In genomic region chr19:33054623-33055022, GRCh38 we compare ENCODE assay signal across 20 cellular contexts. TPM values are rescaled to one million over a fixed set of nuclear protein-coding genes. Genes with fewer than 3 reads are reported as not detected.
DNase-seq lines count a peak whose midpoint lies in the region; ATAC-seq, FAIRE-seq and TF ChIP-seq lines count a peak whose summit lies in the region.
"Had no signal": no experiment of that assay in that cellular context is flagged by ENCODE, and none has a peak within 500 bp of the region (broad histone marks: within the 10 kb centered on the region; RNA-seq: fewer than 3 reads in every experiment).

No MANE protein-coding gene starts in this region.

- in situ Hi-C loops in K562 (cut with MboI): no loop called here

- no peak overlapping the region for H2BK120ac ChIP-seq in mesenchymal stem cell (ENCODE audit: low read depth, low read length)

- no peak overlapping the region for H2AK5ac ChIP-seq in mesenchymal stem cell (ENCODE audit: low read length, severe bottlenecking)

- CTCF ChIA-PET in K562 (lab: Yijun Ruan, JAX; ENCODE audit: low intra/inter-chr PET ratio): no interaction called here

- H2BK5ac ChIP-seq in mesenchymal stem cell (ENCODE audit: low read depth, low read length, poor library complexity, severe bottlenecking): no peak overlapping the region

- intact Hi-C loops in K562 (cut with micrococcal nuclease): no loop called here

- H2BK12ac ChIP-seq in mesenchymal stem cell (ENCODE audit: low read length in 2 of 2): no peak overlapping the region

- no peak overlapping the region for H3K4ac ChIP-seq in mesenchymal stem cell (ENCODE audit: low read depth in 1 of 2, low read length in 2 of 2)

- no peak overlapping the region for H3K18ac ChIP-seq in mesenchymal stem cell (ENCODE audit: low read depth in 1 of 2, low read length in 2 of 2)

- no peaks in the 10 kb centered on the region for H3K27me3 ChIP-seq in K562 (ENCODE audit: control insufficient read depth in 2 of 2, insufficient read depth in 2 of 2, low read length in 2 of 2)
- H3K27me3 ChIP-seq in mesenchymal stem cell (ENCODE audit: control insufficient read depth in 1 of 2, insufficient read depth in 1 of 2, low read length in 2 of 2): no peaks in the 10 kb centered on the region
- H3K27me3 ChIP-seq in smooth muscle cell (ENCODE audit: low read depth): no peaks in the 10 kb centered on the region
- H3K27me3 ChIP-seq: testis had no signal

- ATAC-seq in K562 (no peak), GM18909 (IDR thresholded peaks at IDR 0.05; ENCODE audit: poor library complexity, unreplicated experiment) (no peak)

- H3K23ac ChIP-seq in mesenchymal stem cell (ENCODE audit: low read length in 2 of 2): no peak overlapping the region

- BruUV-seq in K562 (replicated peaks; lab: Mats Ljungman, UMichigan): no TSS peak

- H3K14ac ChIP-seq in mesenchymal stem cell (ENCODE audit: low read length in 2 of 2): no peak overlapping the region

- TF ChIP-seq EP300 in K562 (IDR thresholded peaks at IDR 0.05; ENCODE audit: low read length): no peak

- H2AFZ ChIP-seq in K562 (ENCODE audit: low read depth, low read length) (no peak overlapping the region), mesenchymal stem cell (ENCODE audit: low read depth, low read length) (no peak overlapping the region), smooth muscle cell (ENCODE audit: low read depth) (no peak overlapping the region)

- H3K4me2 ChIP-seq in K562 (ENCODE audit: insufficient read depth, low read length) (no peak overlapping the region), mesenchymal stem cell (ENCODE audit: low read length, poor library complexity, severe bottlenecking) (no peak overlapping the region), smooth muscle cell (no peak overlapping the region)

- no peak for TF ChIP-seq POLR2A in K562 (conservative IDR thresholded peaks at IDR 0.05)

- H3K4me3 ChIP-seq in K562 (no peak overlapping the region), mesenchymal stem cell (ENCODE audit: insufficient read depth in 1 of 2, low read depth in 1 of 2, low read length in 2 of 2) (no peak overlapping the region), smooth muscle cell (no peak overlapping the region)
- H3K4me3 ChIP-seq: SK-N-MC, testis had no signal

- no peak for TF ChIP-seq RAD21 in K562 (CRISPR knock-in tag; conservative IDR thresholded peaks at IDR 0.05 in 1 of 2, IDR thresholded peaks at IDR 0.05 in 1 of 2)

- H3K27ac ChIP-seq in K562 (ENCODE audit: extremely low read depth, low read depth, low read length) (no peak overlapping the region), mesenchymal stem cell (ENCODE audit: low read length, poor library complexity, severe bottlenecking) (no peak overlapping the region), smooth muscle cell (ENCODE audit: low read depth) (no peak overlapping the region)
- H3K27ac ChIP-seq: SK-N-MC, testis had no signal

- H2BK15ac ChIP-seq in mesenchymal stem cell (ENCODE audit: low read depth, poor library complexity, severe bottlenecking): peak overlapping the region; percentile 84

- H3K36me3 ChIP-seq in K562 (ENCODE audit: control insufficient read depth, insufficient read depth, low read length) (no peaks in the 10 kb centered on the region), mesenchymal stem cell (ENCODE audit: control insufficient read depth in 1 of 2, insufficient read depth in 2 of 2, low read depth in 1 of 2, low read length in 2 of 2) (peaks cover 0 to 18% of the 10 kb centered on the region in 2 experiments), smooth muscle cell (ENCODE audit: low read depth) (no peaks in the 10 kb centered on the region)

- H3F3A ChIP-seq in smooth muscle cell (ENCODE audit: low read depth): no peaks in the 10 kb centered on the region

- H3K9me1 ChIP-seq in K562 (ENCODE audit: control insufficient read depth, insufficient read depth, low read length): no peaks in the 10 kb centered on the region

- FAIRE-seq in K562 (lab: Jason Lieb, UNC): no peak
- no peak for FAIRE-seq in D721Med (lab: Jason Lieb, UNC)
- FAIRE-seq: colon, islet of Langerhans had no signal

- H3K79me1 ChIP-seq in mesenchymal stem cell (replicated peaks; ENCODE audit: low read length, poor library complexity, severe bottlenecking): peaks cover 14% of the 10 kb centered on the region

- H3K9ac ChIP-seq in K562 (ENCODE audit: insufficient read depth in 1 of 2, low read depth in 2 of 2, low read length in 2 of 2) (peak overlapping the region in 1 of 2 experiments; percentile 45; a peak in 1 of 4 replicates), mesenchymal stem cell (ENCODE audit: low read length) (no peak overlapping the region), smooth muscle cell (ENCODE audit: low read depth) (no peak overlapping the region)

- peak; percentile 84 for DNase-seq in A172 (ENCODE audit: low spot score)
- DNase-seq in HT-29 (ENCODE audit: low spot score): peak; percentile 99
- no peak for DNase-seq in K562 (ENCODE audit: extremely low read depth in 1 of 4, low spot score in 3 of 4)
- DNase-seq in mesenchymal stem cell: no peak
- DNase-seq in smooth muscle cell (lab: John Stamatoyannopoulos, UW; ENCODE audit: unreplicated experiment): no peak
- no peak for DNase-seq in D721Med (ENCODE audit: insufficient read length, low spot score)
- no peak for DNase-seq in midbrain (lab: John Stamatoyannopoulos, UW)
- DNase-seq: activated CD4-positive, alpha-beta memory T cell treated with anti-CD3 and anti-CD28 coated beads, Interleukin-2, amount 10 ng/mL, durations not matched to agents 7 days and 5 days; activated effector memory CD4-positive, alpha-beta T cell treated with Interleukin-2 at 50 U/mL for 16 hours; anterior cingulate cortex; erythroblast; MM.1S; NCI-H2107; posterior cingulate gyrus; stimulated activated CD4-positive, alpha-beta T cell treated with anti-CD3 and anti-CD28 coated beads, Interleukin-15, amount 100 ng/mL, for 24 hours; testis had no signal

- H4K20me1 ChIP-seq in K562 (replicated peaks; ENCODE audit: control insufficient read depth, insufficient read depth, low read length) (peaks cover 4% of the 10 kb centered on the region; the same call in 1 of the 2 replicates), smooth muscle cell (ENCODE audit: low read depth) (no peaks in the 10 kb centered on the region)

- WGBS in K562 (ENCODE audit: insufficient coverage, low coverage, missing lambda C conversion rate): 46% methylated on average over 8 of the region's 8 CpGs
- 89% methylated on average over 8 of the region's 8 CpGs for WGBS in mesenchymal stem cell
- 83% methylated on average over 8 of the region's 8 CpGs for WGBS in smooth muscle cell (ENCODE audit: low lambda C conversion rate)

- POLR2A ChIA-PET in K562 (lab: Yijun Ruan, JAX): interaction anchor here (1.5 kb wide), 1 partner anchor 13 kb away, joined by 3 read pairs; no protein-coding TSS in a partner anchor

- no peak for TF ChIP-seq CTCF in K562 (IDR thresholded peaks at IDR 0.05 in 2 of 3, conservative IDR thresholded peaks at IDR 0.05 in 1 of 3; ENCODE audit: insufficient read depth in 2 of 3, low read depth in 1 of 3, low read length in 3 of 3)
- TF ChIP-seq CTCF in smooth muscle cell (IDR thresholded peaks at IDR 0.05; ENCODE audit: borderline replicate concordance, insufficient read depth, poor library complexity, severe bottlenecking): no peak
- no peak for TF ChIP-seq CTCF in D721Med (IDR thresholded peaks at IDR 0.05; ENCODE audit: insufficient read depth, missing control alignments)

- no peaks in the 10 kb centered on the region for H3K9me3 ChIP-seq in K562 (replicated peaks; ENCODE audit: control insufficient read depth, insufficient read depth, low read depth, low read length)
- no peaks in the 10 kb centered on the region for H3K9me3 ChIP-seq in mesenchymal stem cell (ENCODE audit: control insufficient read depth, low read length)
- no peaks in the 10 kb centered on the region for H3K9me3 ChIP-seq in smooth muscle cell (replicated peaks; ENCODE audit: low read depth)
- H3K9me3 ChIP-seq: testis had no signal

- H4K91ac ChIP-seq in mesenchymal stem cell (ENCODE audit: low read length): no peak overlapping the region

- H3K4me1 ChIP-seq in K562 (replicated peaks in 1 of 2; ENCODE audit: control insufficient read depth in 2 of 2, insufficient read depth in 2 of 2, low read length in 2 of 2) (no peaks in the 10 kb centered on the region; a peak in 1 of 5 replicates), mesenchymal stem cell (ENCODE audit: control insufficient read depth, insufficient read depth, low read depth, low read length) (peaks cover 25% of the 10 kb centered on the region), smooth muscle cell (ENCODE audit: low read depth) (no peaks in the 10 kb centered on the region)
- H3K4me1 ChIP-seq: testis had no signal

- no peak overlapping the region for H4K8ac ChIP-seq in mesenchymal stem cell (ENCODE audit: low read length)

- H3K79me2 ChIP-seq in K562 (ENCODE audit: control insufficient read depth, insufficient read depth, low read length): no peaks in the 10 kb centered on the region
- no peaks in the 10 kb centered on the region for H3K79me2 ChIP-seq in smooth muscle cell (ENCODE audit: low read depth)

RNA-seq across cellular contexts. Expression of gene RHPN2, which starts 10.1 kb away (rescaled TPM):
- total RNA-seq in A172 (2014; rRNA removed; shearing (Covaris generic)): 17.4 and 23.0 TPM in 2 replicates
- total RNA-seq in HT-29 (2014; rRNA removed; shearing (Covaris generic)): 89.9 and 102 TPM in 2 replicates
- 13.5 and 13.8 TPM in 2 replicates for total RNA-seq in K562 (2011; cell fraction: chromatin; rRNA removed; ENCODE audit: low replicate concordance)
- 9.1 and 13.0 TPM in 2 replicates for total RNA-seq in K562 (2011; cell fraction: nucleolus; rRNA removed)
- 6.8 and 7.6 TPM in 2 replicates for total RNA-seq in K562 (2011; cell fraction: nucleoplasm; rRNA removed)
- 2.8 and 3.7 TPM in 2 replicates for total RNA-seq in K562 (2014; rRNA removed)
- total RNA-seq in K562 (2014; rRNA removed; fragmentation: Illumina TruSeq; extraction: Trizol): 2.7 and 3.2 TPM in 2 replicates
- 3.0 and 3.6 TPM in 2 replicates for total RNA-seq in K562 (2015; rRNA removed; fragmentation: Illumina TruSeq; extraction: Trizol)
- 4.1 and 4.4 TPM in 2 replicates for total RNA-seq in K562 (2021)
- polyA plus RNA-seq in K562 (2011; rRNA removed): 7.2 and 9.9 TPM in 2 replicates
- polyA plus RNA-seq in K562 (2011; cell fraction: cytosol; rRNA removed): 7.5 and 7.7 TPM in 2 replicates
- 4.4 and 4.8 TPM in 2 replicates for polyA plus RNA-seq in K562 (2011; cell fraction: nucleus; rRNA removed)
- polyA plus RNA-seq in K562 (2012): 2.3 and 3.7 TPM in 2 replicates
- polyA plus RNA-seq in K562 (2014; fragmentation: Illumina TruSeq; extraction: Trizol): 5.9 and 6.1 TPM in 2 replicates
- polyA plus RNA-seq in K562 (2014; fragmentation: Nextera tagmentation; extraction: Ambion mirVana): 1 to 10 TPM in 1 of 2 experiments, under 1 TPM in 1; 0.63 to 1.2 TPM
- 2.9 and 5.7 TPM in 2 replicates for polyA plus RNA-seq in K562 (2014; rRNA removed)
- polyA minus RNA-seq in K562 (2011; rRNA and poly(A)+ RNA removed): 10.3 and 12.2 TPM in 2 replicates
- 5.9 and 7.3 TPM in 2 replicates for polyA minus RNA-seq in K562 (2011; cell fraction: cytosol; rRNA and poly(A)+ RNA removed)
- 3.0 and 4.3 TPM in 2 replicates for polyA minus RNA-seq in K562 (2011; cell fraction: nucleus; rRNA and poly(A)+ RNA removed)
- 3.8 TPM for polyA plus RNA-seq in mesenchymal stem cell (2013, experiment 1 of 2)
- 3.6 TPM for polyA plus RNA-seq in mesenchymal stem cell (2013, experiment 2 of 2)
- total RNA-seq in smooth muscle cell: 3.5 and 4.9 TPM in 2 replicates
- 1.2 and 4.3 TPM in 2 replicates for polyA plus RNA-seq in smooth muscle cell

RNA-seq across cellular contexts. Expression of gene GPATCH1, which starts 26.4 kb away (rescaled TPM):
- 6.5 and 8.0 TPM in 2 replicates for total RNA-seq in A172 (2014; rRNA removed; shearing (Covaris generic))
- 10.8 and 13.6 TPM in 2 replicates for total RNA-seq in HT-29 (2014; rRNA removed; shearing (Covaris generic))
- 23.7 and 26.4 TPM in 2 replicates for total RNA-seq in K562 (2011; cell fraction: chromatin; rRNA removed; ENCODE audit: low replicate concordance)
- total RNA-seq in K562 (2011; cell fraction: nucleolus; rRNA removed): 11.3 and 15.1 TPM in 2 replicates
- 12.6 and 16.0 TPM in 2 replicates for total RNA-seq in K562 (2011; cell fraction: nucleoplasm; rRNA removed)
- total RNA-seq in K562 (2014; rRNA removed): 6.6 and 9.4 TPM in 2 replicates
- 7.1 and 8.1 TPM in 2 replicates for total RNA-seq in K562 (2014; rRNA removed; fragmentation: Illumina TruSeq; extraction: Trizol)
- 9.5 and 9.6 TPM in 2 replicates for total RNA-seq in K562 (2015; rRNA removed; fragmentation: Illumina TruSeq; extraction: Trizol)
- total RNA-seq in K562 (2021): 7.0 and 8.0 TPM in 2 replicates
- polyA plus RNA-seq in K562 (2011; rRNA removed): 7.9 and 9.1 TPM in 2 replicates
- 2.8 and 3.8 TPM in 2 replicates for polyA plus RNA-seq in K562 (2011; cell fraction: cytosol; rRNA removed)
- polyA plus RNA-seq in K562 (2011; cell fraction: nucleus; rRNA removed): 13.4 and 14.5 TPM in 2 replicates
- polyA plus RNA-seq in K562 (2012): 5.8 and 7.5 TPM in 2 replicates
- 7.5 and 9.7 TPM in 2 replicates for polyA plus RNA-seq in K562 (2014; fragmentation: Illumina TruSeq; extraction: Trizol)
- 1 to 10 TPM; 3.7 to 9.2 TPM for polyA plus RNA-seq in K562 (2014; fragmentation: Nextera tagmentation; extraction: Ambion mirVana)
- polyA plus RNA-seq in K562 (2014; rRNA removed): 7.7 and 10.9 TPM in 2 replicates
- polyA minus RNA-seq in K562 (2011; rRNA and poly(A)+ RNA removed): 13.0 and 13.2 TPM in 2 replicates
- polyA minus RNA-seq in K562 (2011; cell fraction: cytosol; rRNA and poly(A)+ RNA removed): 3.5 and 11.6 TPM in 2 replicates
- polyA minus RNA-seq in K562 (2011; cell fraction: nucleus; rRNA and poly(A)+ RNA removed): 8.9 and 13.4 TPM in 2 replicates
- polyA plus RNA-seq in mesenchymal stem cell (2013, experiment 1 of 2): 3.7 TPM
- 3.7 TPM for polyA plus RNA-seq in mesenchymal stem cell (2013, experiment 2 of 2)
- 2.8 and 5.1 TPM in 2 replicates for total RNA-seq in smooth muscle cell
- polyA plus RNA-seq in smooth muscle cell: 4.3 TPM in 2 replicates

Comparison
In these comparisons a context has a peak if more than half of its experiments do, and no peak if none do; other contexts are left out.
1. DNase-seq: peak in A172 (single experiment) and HT-29 (single experiment); none in K562 (0 of 4), mesenchymal stem cell (single experiment), smooth muscle cell (single experiment), D721Med (single experiment) and midbrain (single experiment).